Comparison of ENCODE assay signal across 20 cellular contexts in the genomic region with DNA sequence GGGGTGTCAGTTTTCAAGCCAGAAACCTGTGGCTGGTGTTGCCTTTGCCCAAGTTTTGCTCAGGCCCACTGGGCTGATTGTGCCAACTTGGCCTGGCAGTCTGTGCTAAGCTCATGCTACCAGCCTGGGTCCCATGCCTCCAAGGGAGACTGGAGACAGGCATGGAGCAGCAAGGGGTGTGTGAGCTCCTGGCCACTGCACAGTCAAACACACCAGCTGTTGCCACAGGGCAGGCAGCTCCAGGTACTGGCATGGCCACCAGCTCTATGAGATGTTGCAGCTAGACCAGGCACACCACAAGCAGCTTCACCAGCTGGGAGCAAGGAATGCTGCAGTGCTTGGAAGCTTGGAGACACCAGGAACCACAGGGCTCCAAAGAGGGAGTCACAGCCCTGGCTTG.
DNase-seq lines count a peak whose midpoint lies in the region; ATAC-seq and TF ChIP-seq lines count a peak whose summit lies in the region.
"Had no signal": no experiment of that assay in that cellular context is flagged by ENCODE, and none has a peak within 500 bp of the region (broad histone marks: within the 10 kb centered on the region; RNA-seq: fewer than 3 reads in every experiment).

No MANE protein-coding gene starts in this region.

- peak overlapping the region in 1 of 2 experiments; percentile 3 for H3K4me3 ChIP-seq in mesenchymal stem cell (ENCODE audit: insufficient read depth in 1 of 2, low read depth in 1 of 2, low read length in 2 of 2)
- H3K4me3 ChIP-seq: BLaER1 treated with 17β-estradiol and CSF1 and Interleukin-3, amounts not matched to agents 10 nM and 100 nM had no signal

- H2BK5ac ChIP-seq in mesenchymal stem cell (ENCODE audit: low read depth, low read length, poor library complexity, severe bottlenecking): no peak overlapping the region

- H3K4me2 ChIP-seq in mesenchymal stem cell (ENCODE audit: low read length, poor library complexity, severe bottlenecking): no peak overlapping the region
- H3K4me2 ChIP-seq: BLaER1 treated with 17β-estradiol and CSF1 and Interleukin-3, amounts not matched to agents 10 nM and 100 nM had no signal

- peak overlapping the region in 1 of 2 experiments; percentile 28 for H3K18ac ChIP-seq in mesenchymal stem cell (ENCODE audit: low read depth in 1 of 2, low read length in 2 of 2)

- H3K9me3 ChIP-seq in mesenchymal stem cell (ENCODE audit: control insufficient read depth, low read length): no peaks in the 10 kb centered on the region
- H3K9me3 ChIP-seq: BE2C; BLaER1 treated with 17β-estradiol and CSF1 and Interleukin-3, amounts not matched to agents 10 nM and 100 nM had no signal

- H3K9ac ChIP-seq in mesenchymal stem cell (ENCODE audit: low read length): no peak overlapping the region
- H3K9ac ChIP-seq: BLaER1 treated with 17β-estradiol and CSF1 and Interleukin-3, amounts not matched to agents 10 nM and 100 nM had no signal

- H2AFZ ChIP-seq in mesenchymal stem cell (ENCODE audit: low read depth, low read length): no peak overlapping the region

- peak overlapping the region in 1 of 2 experiments; percentile 26 for H3K14ac ChIP-seq in mesenchymal stem cell (ENCODE audit: low read length in 2 of 2)

- ATAC-seq in stimulated activated effector memory CD8-positive, alpha-beta T cell treated with anti-CD3 and anti-CD28 coated beads, Interleukin-12 subunit alpha, Interleukin-12 subunit beta, amount 100 ng/mL, for 72 hours: peak; percentile 37
- ATAC-seq in HG02970 (IDR thresholded peaks at IDR 0.05; ENCODE audit: low FRiP score, unreplicated experiment) (no peak), HG03025 (IDR thresholded peaks at IDR 0.05; ENCODE audit: low FRiP score, unreplicated experiment) (no peak)

- no peak overlapping the region for H2BK15ac ChIP-seq in mesenchymal stem cell (ENCODE audit: low read depth, poor library complexity, severe bottlenecking)

- H3K23ac ChIP-seq in mesenchymal stem cell (ENCODE audit: low read length in 2 of 2): no peak overlapping the region

- DNase-seq in activated gamma-delta T cell (lab: John Stamatoyannopoulos, UW): peak; percentile 2
- no peak for DNase-seq in activated gamma-delta T cell treated with Interleukin-2 at 50 U/mL for 16 hours
- peak; percentile 43 for DNase-seq in CD14-positive monocyte (ENCODE audit: low spot score)
- no peak for DNase-seq in mesenchymal stem cell
- no peak for DNase-seq in stimulated activated effector memory CD8-positive, alpha-beta T cell treated with anti-CD3 and anti-CD28 coated beads, Interleukin-12 subunit alpha, Interleukin-12 subunit beta, amount 100 ng/mL, for 72 hours (ENCODE audit: low spot score in 2 of 2)
- DNase-seq in NCI-H1930 (lab: John Stamatoyannopoulos, UW): no peak
- DNase-seq: BE2C; Calu3; CD4-positive, alpha-beta memory T cell; COR-L47; DMS53; DMS79 treated with DMSO at 0.1 percent for 48 hours; GF-D8; GOT3; H7; HCEC 1CT had no signal

- H3K4ac ChIP-seq in mesenchymal stem cell (ENCODE audit: low read depth in 1 of 2, low read length in 2 of 2): no peak overlapping the region

- H3K4me1 ChIP-seq in mesenchymal stem cell (ENCODE audit: control insufficient read depth, insufficient read depth, low read depth, low read length): peaks cover 2% of the 10 kb centered on the region
- H3K4me1 ChIP-seq: BE2C; BLaER1 treated with 17β-estradiol and CSF1 and Interleukin-3, amounts not matched to agents 10 nM and 100 nM had no signal

- H4K8ac ChIP-seq in mesenchymal stem cell (ENCODE audit: low read length): no peak overlapping the region

- H3K4me1 Mint-ChIP-seq in CD14-positive monocyte: no peaks in the 10 kb centered on the region
- no peaks in the 10 kb centered on the region for H3K4me1 Mint-ChIP-seq in stimulated activated effector memory CD8-positive, alpha-beta T cell treated with anti-CD3 and anti-CD28 coated beads, Interleukin-12 subunit alpha, Interleukin-12 subunit beta, amount 100 ng/mL, for 72 hours
- H3K4me1 Mint-ChIP-seq: CD4-positive, alpha-beta memory T cell had no signal

- no peaks in the 10 kb centered on the region for H3K27me3 ChIP-seq in mesenchymal stem cell (ENCODE audit: control insufficient read depth in 1 of 2, insufficient read depth in 1 of 2, low read length in 2 of 2)
- H3K27me3 ChIP-seq: BE2C; BLaER1 treated with 17β-estradiol and CSF1 and Interleukin-3, amounts not matched to agents 10 nM and 100 nM had no signal

- peaks cover 0 to 9% (median 2%) of the 10 kb centered on the region in 7 donors for H3K9me3 Mint-ChIP-seq in CD14-positive monocyte
- H3K9me3 Mint-ChIP-seq in stimulated activated effector memory CD8-positive, alpha-beta T cell treated with anti-CD3 and anti-CD28 coated beads, Interleukin-12 subunit alpha, Interleukin-12 subunit beta, amount 100 ng/mL, for 72 hours: peaks cover 6% of the 10 kb centered on the region

- intact Hi-C loops in CD14-positive monocyte (cut with micrococcal nuclease): no loop called here

- no peak overlapping the region for H3K27ac Mint-ChIP-seq in CD14-positive monocyte
- no peak overlapping the region for H3K27ac Mint-ChIP-seq in stimulated activated effector memory CD8-positive, alpha-beta T cell treated with anti-CD3 and anti-CD28 coated beads, Interleukin-12 subunit alpha, Interleukin-12 subunit beta, amount 100 ng/mL, for 72 hours
- H3K27ac Mint-ChIP-seq: CD4-positive, alpha-beta memory T cell had no signal

- H3K79me1 ChIP-seq in mesenchymal stem cell (replicated peaks; ENCODE audit: low read length, poor library complexity, severe bottlenecking): no peaks in the 10 kb centered on the region

- H2AK5ac ChIP-seq in mesenchymal stem cell (ENCODE audit: low read length, severe bottlenecking): no peak overlapping the region

- no peak overlapping the region for H3K27ac ChIP-seq in mesenchymal stem cell (ENCODE audit: low read length, poor library complexity, severe bottlenecking)
- H3K27ac ChIP-seq: 22Rv1; BLaER1 treated with 17β-estradiol and CSF1 and Interleukin-3, amounts not matched to agents 10 nM and 100 nM had no signal

- H2BK120ac ChIP-seq in mesenchymal stem cell (ENCODE audit: low read depth, low read length): no peak overlapping the region

- peak overlapping the region; percentile 30 for H4K91ac ChIP-seq in mesenchymal stem cell (ENCODE audit: low read length)

- no peak overlapping the region for H3K4me3 Mint-ChIP-seq in CD14-positive monocyte
- H3K4me3 Mint-ChIP-seq in stimulated activated effector memory CD8-positive, alpha-beta T cell treated with anti-CD3 and anti-CD28 coated beads, Interleukin-12 subunit alpha, Interleukin-12 subunit beta, amount 100 ng/mL, for 72 hours: no peak overlapping the region
- H3K4me3 Mint-ChIP-seq: CD4-positive, alpha-beta memory T cell had no signal

- H3K27me3 Mint-ChIP-seq in CD14-positive monocyte (ENCODE audit: low read depth in 3 of 3): no peaks in the 10 kb centered on the region
- H3K27me3 Mint-ChIP-seq: CD4-positive, alpha-beta memory T cell had no signal

- no peak overlapping the region for H2BK12ac ChIP-seq in mesenchymal stem cell (ENCODE audit: low read length in 2 of 2)

- peaks cover 0 to 2% of the 10 kb centered on the region in 2 experiments for H3K36me3 ChIP-seq in mesenchymal stem cell (ENCODE audit: control insufficient read depth in 1 of 2, insufficient read depth in 2 of 2, low read depth in 1 of 2, low read length in 2 of 2)
- H3K36me3 ChIP-seq: BE2C; BLaER1 treated with 17β-estradiol and CSF1 and Interleukin-3, amounts not matched to agents 10 nM and 100 nM had no signal

- H3K36me3 Mint-ChIP-seq in CD14-positive monocyte: no peaks in the 10 kb centered on the region
- no peaks in the 10 kb centered on the region for H3K36me3 Mint-ChIP-seq in stimulated activated effector memory CD8-positive, alpha-beta T cell treated with anti-CD3 and anti-CD28 coated beads, Interleukin-12 subunit alpha, Interleukin-12 subunit beta, amount 100 ng/mL, for 72 hours
- H3K36me3 Mint-ChIP-seq: CD4-positive, alpha-beta memory T cell had no signal

- TF ChIP-seq CTCF in CD14-positive monocyte (IDR thresholded peaks at IDR 0.05): no peak

Comparison
In these comparisons a context has a peak if more than half of its experiments do, and no peak if none do; other contexts are left out.
1. DNase-seq: peak in activated gamma-delta T cell (single experiment) and CD14-positive monocyte (single experiment); none in activated gamma-delta T cell treated with Interleukin-2 at 50 U/mL for 16 hours (single experiment), mesenchymal stem cell (single experiment), stimulated activated effector memory CD8-positive, alpha-beta T cell treated with anti-CD3 and anti-CD28 coated beads, Interleukin-12 subunit alpha, Interleukin-12 subunit beta, amount 100 ng/mL, for 72 hours (0 of 2) and NCI-H1930 (0 of 2).